8 cellular contexts compared by ENCODE assay signal in the genomic region with DNA sequence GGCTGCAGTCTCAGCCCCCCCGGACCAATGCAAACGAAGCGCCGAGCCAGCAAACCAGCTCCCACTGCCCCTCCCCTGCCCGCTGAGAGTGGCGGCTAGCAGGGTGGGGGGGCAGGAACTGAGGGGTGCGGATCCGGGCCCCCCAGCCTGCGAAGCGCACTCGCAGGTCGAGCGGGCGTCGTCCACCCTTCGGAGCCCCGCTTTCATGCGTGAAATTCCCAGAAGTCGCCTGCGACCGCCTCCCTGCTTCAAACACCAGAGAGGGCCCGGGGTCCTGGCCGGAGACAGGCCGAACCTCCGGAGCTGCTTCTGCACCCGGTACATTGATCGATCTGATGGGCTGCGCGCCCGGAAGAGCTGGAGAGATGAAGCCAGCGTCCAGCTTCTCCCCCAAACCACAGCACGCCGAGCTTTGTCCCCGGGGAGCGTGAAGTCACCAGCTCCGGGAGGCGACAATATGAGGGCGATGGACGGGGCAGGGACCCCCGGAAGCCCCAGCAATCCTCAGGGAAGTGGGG. TPM values are rescaled to one million over a fixed set of nuclear protein-coding genes. Genes with fewer than 3 reads are reported as not detected.
DNase-seq lines count a peak whose midpoint lies in the region; ATAC-seq and TF ChIP-seq lines count a peak whose summit lies in the region.

No MANE protein-coding gene starts in this region.

- H3K4me3 ChIP-seq in WERI-Rb-1 (ENCODE audit: low read depth, low read length) (peak overlapping the region; percentile 72), right lobe of liver (peak overlapping the region; percentile 58 to 69 (median 65))

- DNase-seq in SIG-M5 treated with dmso at 0.1 percent for 504 hours (lab: John Stamatoyannopoulos, UW; ENCODE audit: unreplicated experiment) (peak; percentile 52), SIG-M5 (lab: John Stamatoyannopoulos, UW) (no peak), NCI-H1092 (lab: John Stamatoyannopoulos, UW) (peak; percentile 45), WERI-Rb-1 (peak; percentile 86), dermis blood vessel endothelial cell (peak; percentile 51), right lobe of liver (peak; percentile 74 to 89 (median 88))
- DNase-seq in stimulated activated CD8-positive, alpha-beta memory T cell treated with anti-CD3 and anti-CD28 coated beads, Interleukin-4, amount 100 ng/mL, for 48 hours = peak; percentile 60

- peak; percentile 46 to 69 (median 61) for ATAC-seq in right lobe of liver
- ATAC-seq in HG03442 (IDR thresholded peaks at IDR 0.05; ENCODE audit: unreplicated experiment) = no peak

- TF ChIP-seq CTCF in WERI-Rb-1 (IDR thresholded peaks at IDR 0.05; ENCODE audit: low read depth, low read length) (no peak), right lobe of liver (IDR thresholded peaks at IDR 0.05) (no peak)

- peaks cover 34% of the 10 kb centered on the region for H3K36me3 ChIP-seq in WERI-Rb-1
- H3K36me3 ChIP-seq in right lobe of liver = no peaks in the 10 kb centered on the region

- H3K27ac ChIP-seq in WERI-Rb-1 (peak overlapping the region; percentile 99), right lobe of liver (peak overlapping the region; percentile 70 to 80 (median 77))

- intact Hi-C loops in right lobe of liver (cut with DNase I) = loop anchor here in 1 of 2 donors (10.0 kb wide), 1 partner anchor 58 kb away; no protein-coding TSS in a partner anchor

- H3K9me3 ChIP-seq in WERI-Rb-1 (ENCODE audit: severe bottlenecking) (no peaks in the 10 kb centered on the region), right lobe of liver (no peaks in the 10 kb centered on the region)

- 6% methylated on average over 3 of the region's 40 CpGs for WGBS in right lobe of liver (ENCODE audit: insufficient coverage, low coverage, low lambda C conversion rate, missing lambda C conversion rate)

- H3K4me1 ChIP-seq in right lobe of liver = peaks cover 0 to 27% (median 3%) of the 10 kb centered on the region in 4 donors

- H3K27me3 ChIP-seq in WERI-Rb-1 (ENCODE audit: insufficient read depth, low read depth, severe bottlenecking) (no peaks in the 10 kb centered on the region), right lobe of liver (no peaks in the 10 kb centered on the region)

- TF ChIP-seq POLR2A in right lobe of liver (IDR thresholded peaks at IDR 0.05) = peak; percentile 42

RNA-seq across cellular contexts. Expression of gene PATZ1, which starts 0.6 kb away (rescaled TPM):
- 17.0 and 20.3 TPM in 2 replicates for total RNA-seq in dermis blood vessel endothelial cell
- total RNA-seq in right lobe of liver = 10 to 100 TPM in 4 of 6 experiments, 1 to 10 TPM in 2; 7.4 to 18.8 (median 11.5) TPM

RNA-seq across cellular contexts. Expression of gene DRG1, which starts 52.6 kb away (rescaled TPM):
- 53.0 and 75.7 TPM in 2 replicates for total RNA-seq in dermis blood vessel endothelial cell
- 10 to 100 TPM; 24.2 to 34.7 (median 26.5) TPM for total RNA-seq in right lobe of liver

RNA-seq across cellular contexts. Expression of gene PIK3IP1, which starts 54.5 kb away (rescaled TPM):
- total RNA-seq in dermis blood vessel endothelial cell (15.4 and 17.2 TPM in 2 replicates), right lobe of liver (1 to 10 TPM; 1.3 to 6.6 (median 5.6) TPM)
